In genomic region chr6:87742106-87742505, GRCh38 we compare ENCODE assay signal across 8 cellular contexts. TPM values are rescaled to one million over a fixed set of nuclear protein-coding genes. Genes with fewer than 3 reads are reported as not detected.
A peak's percentile ranks its signal among the peaks of the same experiment; 100 is the strongest.
DNase-seq lines count a peak whose midpoint lies in the region; ATAC-seq and TF ChIP-seq lines count a peak whose summit lies in the region.

No MANE protein-coding gene starts in this region.

- H3K27me3 ChIP-seq in BLaER1 treated with 17β-estradiol and CSF1 and Interleukin-3, amounts not matched to agents 10 nM and 100 nM: no peaks in the 10 kb centered on the region
- H3K27me3 ChIP-seq in BE2C: no peaks in the 10 kb centered on the region

- H3K4me2 ChIP-seq in BLaER1 treated with 17β-estradiol and CSF1 and Interleukin-3, amounts not matched to agents 10 nM and 100 nM: peak overlapping the region in 9 of 11 experiments; percentile 7 to 65 (median 22); a peak in 10 of 22 replicates

- H3K4me3 ChIP-seq in BLaER1 treated with 17β-estradiol and CSF1 and Interleukin-3, amounts not matched to agents 10 nM and 100 nM: no peak overlapping the region
- H3K4me3 ChIP-seq in BE2C (ENCODE audit: low read depth, low read length): no peak overlapping the region

- H3K9me3 ChIP-seq in BLaER1 treated with 17β-estradiol and CSF1 and Interleukin-3, amounts not matched to agents 10 nM and 100 nM (replicated peaks in 1 of 11): 0 out of 22 replicates have a peak, but pooled peaks cover 0 to 3% (median 0%) of the 10 kb centered on the region in 11 experiments
- H3K9me3 ChIP-seq in BE2C: no peaks in the 10 kb centered on the region

- H3K27ac ChIP-seq in BLaER1 treated with 17β-estradiol and CSF1 and Interleukin-3, amounts not matched to agents 10 nM and 100 nM: peak overlapping the region; percentile 19 to 89 (median 71); a peak in 19 of 22 replicates

- TF ChIP-seq CTCF in BE2C (IDR thresholded peaks at IDR 0.05; ENCODE audit: low read depth, low read length): no peak

- in situ Hi-C loops in SK-MEL-5 (cut with HindIII; ENCODE audit: low pct_unique_long_range_greater_than_20kb, low sequenced_read_pairs): no loop called here

- H4K20me1 ChIP-seq in BLaER1 treated with 17β-estradiol and CSF1 and Interleukin-3, amounts not matched to agents 10 nM and 100 nM: no peaks in the 10 kb centered on the region

- peak overlapping the region in 3 of 11 experiments; percentile 35 to 53 (median 45); a peak in 4 of 22 replicates for H3K9ac ChIP-seq in BLaER1 treated with 17β-estradiol and CSF1 and Interleukin-3, amounts not matched to agents 10 nM and 100 nM

- peak; percentile 40 for ATAC-seq in GM21381 (IDR thresholded peaks at IDR 0.05; ENCODE audit: unreplicated experiment)

- DNase-seq in SK-MEL-5 (ENCODE audit: low read depth, low spot score) (peak; percentile 45), BE2C (no peak), DMS79 treated with DMSO at 0.1 percent for 48 hours (lab: John Stamatoyannopoulos, UW) (no peak), cerebellar nuclear complex (lab: John Stamatoyannopoulos, UW) (no peak), COR-L47 (lab: John Stamatoyannopoulos, UW) (no peak)
- DNase-seq in central memory CD4-positive, alpha-beta T cell: peak; percentile 74

- H3K4me1 ChIP-seq in BLaER1 treated with 17β-estradiol and CSF1 and Interleukin-3, amounts not matched to agents 10 nM and 100 nM: peaks cover 7 to 51% (median 12%) of the 10 kb centered on the region in 10 experiments; a peak in 17 of 20 replicates
- H3K4me1 ChIP-seq in BE2C: no peaks in the 10 kb centered on the region

- H3K36me3 ChIP-seq in BLaER1 treated with 17β-estradiol and CSF1 and Interleukin-3, amounts not matched to agents 10 nM and 100 nM: no peaks in the 10 kb centered on the region
- no peaks in the 10 kb centered on the region for H3K36me3 ChIP-seq in BE2C

RNA-seq across cellular contexts. Expression of gene AKIRIN2, which starts 40.1 kb away (rescaled TPM):
- 10.7 and 11.3 TPM in 2 replicates for total RNA-seq in SK-MEL-5 (2014; rRNA removed; shearing (Covaris generic))
- 44.4 and 44.9 TPM in 2 replicates for polyA plus RNA-seq in SK-MEL-5 (2015; cell fraction: cytosol; rRNA removed)
- 20.0 and 21.0 TPM in 2 replicates for polyA plus RNA-seq in SK-MEL-5 (2015; cell fraction: nucleus; rRNA removed)
- 61.8 TPM for polyA plus RNA-seq in BE2C (2012; ENCODE audit: insufficient read depth, insufficient read length, low read depth)

Comparison
In these comparisons a context has a peak if more than half of its experiments do, and no peak if none do; other contexts are left out.
1. DNase-seq: peak in SK-MEL-5 (single experiment) and central memory CD4-positive, alpha-beta T cell (single experiment); none in BE2C (single experiment), DMS79 treated with DMSO at 0.1 percent for 48 hours (single experiment), cerebellar nuclear complex (0 of 2) and COR-L47 (single experiment).